In genomic region chr15:96345560-96346389, GRCh38 we compare ENCODE assay signal across 8 cellular contexts. TPM values are rescaled to one million over a fixed set of nuclear protein-coding genes. Genes with fewer than 3 reads are reported as not detected.
DNase-seq lines count a peak whose midpoint lies in the region; ATAC-seq and TF ChIP-seq lines count a peak whose summit lies in the region.

No MANE protein-coding gene starts in this region.

- no peak overlapping the region for H3K4me3 Mint-ChIP-seq in activated naive CD4-positive, alpha-beta T cell treated with anti-CD3 and anti-CD28 coated beads, Interleukin-2, amount 10 ng/mL, durations not matched to agents 7 days and 5 days

- H3K27ac Mint-ChIP-seq in activated naive CD4-positive, alpha-beta T cell treated with anti-CD3 and anti-CD28 coated beads, Interleukin-2, amount 10 ng/mL, durations not matched to agents 7 days and 5 days = no peak overlapping the region

- no peaks in the 10 kb centered on the region for H3K27me3 ChIP-seq in Peyer's patch

- CTCF ChIA-PET in activated naive CD4-positive, alpha-beta T cell treated with anti-CD3 and anti-CD28 coated beads, Interleukin-2, amount 10 ng/mL, durations not matched to agents 7 days and 5 days (lab: Charles Lee) = interaction anchor here (0.7 to 2.3 kb wide), 2 partner anchors 17 to 19 kb away, joined by 3 to 7 read pairs; no protein-coding TSS in a partner anchor

- H3K4me1 ChIP-seq in Peyer's patch = peaks cover 0 to 40% (median 0%) of the 10 kb centered on the region in 4 donors

- H3K9me3 Mint-ChIP-seq in activated naive CD4-positive, alpha-beta T cell treated with anti-CD3 and anti-CD28 coated beads, Interleukin-2, amount 10 ng/mL, durations not matched to agents 7 days and 5 days = peaks cover 3% of the 10 kb centered on the region

- ATAC-seq in HG03460 (IDR thresholded peaks at IDR 0.05; ENCODE audit: unreplicated experiment) (peak; percentile 54), HG02970 (IDR thresholded peaks at IDR 0.05; ENCODE audit: low FRiP score, unreplicated experiment) (no peak)

- H3K9me3 ChIP-seq in Peyer's patch = no peaks in the 10 kb centered on the region

- peak in 4 of 6 experiments; percentile 42 to 68 (median 62) for TF ChIP-seq CTCF in Peyer's patch (IDR thresholded peaks at IDR 0.05)
- TF ChIP-seq CTCF in epithelial cell of esophagus (IDR thresholded peaks at IDR 0.05; ENCODE audit: insufficient read depth, low read depth, low read length, missing control alignments) = peak; percentile 52

- H3K36me3 ChIP-seq in Peyer's patch = no peaks in the 10 kb centered on the region

- DNase-seq in activated naive CD4-positive, alpha-beta T cell treated with anti-CD3 and anti-CD28 coated beads, Interleukin-2, amount 10 ng/mL, durations not matched to agents 7 days and 5 days = peak; percentile 44
- no peak for DNase-seq in activated naive CD4-positive, alpha-beta T cell treated with anti-CD3 and anti-CD28 coated beads, Interleukin-2, amount 50 U/mL, for 16 hours
- DNase-seq in Peyer's patch (peak in 2 of 3 donors; percentile 63 to 71), epithelial cell of esophagus (ENCODE audit: low read depth) (peak; percentile 78), midbrain (lab: John Stamatoyannopoulos, UW) (peak; percentile 86), ureter (ENCODE audit: low spot score) (no peak)

- H3K36me3 Mint-ChIP-seq in activated naive CD4-positive, alpha-beta T cell treated with anti-CD3 and anti-CD28 coated beads, Interleukin-2, amount 10 ng/mL, durations not matched to agents 7 days and 5 days = peaks cover 5% of the 10 kb centered on the region

- no peaks in the 10 kb centered on the region for H3K27me3 Mint-ChIP-seq in activated naive CD4-positive, alpha-beta T cell treated with anti-CD3 and anti-CD28 coated beads, Interleukin-2, amount 10 ng/mL, durations not matched to agents 7 days and 5 days

- peak overlapping the region; percentile 17 to 52 (median 32) for H3K4me3 ChIP-seq in Peyer's patch
- H3K4me3 ChIP-seq in epithelial cell of esophagus (ENCODE audit: low read length) = peak overlapping the region; percentile 68

- H3K27ac ChIP-seq in Peyer's patch = peak overlapping the region; percentile 62 to 95 (median 73)

- TF ChIP-seq POLR2A in Peyer's patch (IDR thresholded peaks at IDR 0.05) = no peak

- peaks cover 5% of the 10 kb centered on the region for H3K4me1 Mint-ChIP-seq in activated naive CD4-positive, alpha-beta T cell treated with anti-CD3 and anti-CD28 coated beads, Interleukin-2, amount 10 ng/mL, durations not matched to agents 7 days and 5 days

RNA-seq across cellular contexts. Expression of gene NR2F2, which starts 15.3 kb away (rescaled TPM):
- 10 to 100 TPM in 3 of 4 donors, 1 to 10 TPM in 1; 7.9 to 20.9 (median 15.3) TPM for total RNA-seq in Peyer's patch
- total RNA-seq in ureter = 90.8 TPM

Comparison
In these comparisons a context has a peak if more than half of its experiments do, and no peak if none do; other contexts are left out.
1. DNase-seq: peak in activated naive CD4-positive, alpha-beta T cell treated with anti-CD3 and anti-CD28 coated beads, Interleukin-2, amount 10 ng/mL, durations not matched to agents 7 days and 5 days (single experiment), Peyer's patch (2 of 3), epithelial cell of esophagus (single experiment) and midbrain (single experiment); none in activated naive CD4-positive, alpha-beta T cell treated with anti-CD3 and anti-CD28 coated beads, Interleukin-2, amount 50 U/mL, for 16 hours (single experiment) and ureter (single experiment).